19 cellular contexts compared by ENCODE assay signal in the genomic region with DNA sequence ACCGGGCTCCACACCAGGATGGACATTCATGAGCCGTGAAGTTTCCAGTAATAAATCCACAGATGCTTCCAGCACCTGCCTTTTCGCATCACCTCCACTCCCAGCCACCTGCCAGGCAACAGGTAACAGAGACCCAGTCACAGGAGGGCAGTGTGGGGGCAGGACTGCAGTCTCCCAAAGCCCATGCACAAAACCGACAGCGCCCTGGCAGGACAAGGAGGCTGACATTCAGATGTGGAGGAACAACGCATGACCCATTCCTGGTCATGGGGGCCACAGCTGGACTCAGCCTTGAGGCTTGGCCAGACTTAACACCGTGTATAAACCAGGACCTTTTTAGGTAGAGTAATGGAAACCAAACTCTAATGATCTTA. TPM values are rescaled to one million over a fixed set of nuclear protein-coding genes. Genes with fewer than 3 reads are reported as not detected.
A peak's percentile ranks its signal among the peaks of the same experiment; 100 is the strongest.
DNase-seq lines count a peak whose midpoint lies in the region; ATAC-seq and TF ChIP-seq lines count a peak whose summit lies in the region.
"Had no signal": no experiment of that assay in that cellular context is flagged by ENCODE, and none has a peak within 500 bp of the region (broad histone marks: within the 10 kb centered on the region; RNA-seq: fewer than 3 reads in every experiment).

No MANE protein-coding gene starts in this region.

- H3K27me3 Mint-ChIP-seq in type B pancreatic cell = peaks cover 13% of the 10 kb centered on the region

- no peaks in the 10 kb centered on the region for H3K9me3 Mint-ChIP-seq in type B pancreatic cell

- H3K36me3 ChIP-seq in right atrium auricular region = peaks cover 4% of the 10 kb centered on the region
- H3K36me3 ChIP-seq: MG63 had no signal

- no peaks in the 10 kb centered on the region for H3K9me3 ChIP-seq in right atrium auricular region
- H3K9me3 ChIP-seq: MG63, Peyer's patch had no signal

- no peak overlapping the region for H3K4me3 Mint-ChIP-seq in type B pancreatic cell
- H3K4me3 Mint-ChIP-seq: B cell, CD14-positive monocyte had no signal

- H3K36me3 Mint-ChIP-seq in type B pancreatic cell = no peaks in the 10 kb centered on the region

- no peaks in the 10 kb centered on the region for H3K4me1 ChIP-seq in right atrium auricular region
- H3K4me1 ChIP-seq: Peyer's patch had no signal

- no peak overlapping the region for H3K27ac ChIP-seq in right atrium auricular region
- H3K27ac ChIP-seq: Peyer's patch had no signal

- intact Hi-C loops in cardiac septum (cut with DNase I) = no loop called here

- TF ChIP-seq CTCF in right atrium auricular region (IDR thresholded peaks at IDR 0.05) (no peak), type B pancreatic cell (conservative IDR thresholded peaks at IDR 0.05) (no peak)

- H3K4me3 ChIP-seq in right atrium auricular region = no peak overlapping the region
- H3K4me3 ChIP-seq: MG63, Peyer's patch had no signal

- DNase-seq in NCI-H2107 treated with DMSO at 0.1 percent for 48 hours (lab: John Stamatoyannopoulos, UW; ENCODE audit: unreplicated experiment) = peak; percentile 70
- DNase-seq in NCI-H2107 (lab: John Stamatoyannopoulos, UW) = no peak
- peak; percentile 29 for DNase-seq in cardiac septum (ENCODE audit: low spot score)
- DNase-seq in right atrium auricular region (ENCODE audit: low spot score) = no peak
- peak; percentile 83 for DNase-seq in mesenteric fat pad (ENCODE audit: low spot score)
- DNase-seq in type B pancreatic cell (ENCODE audit: extremely low spot score, unreplicated experiment) = no peak
- no peak for DNase-seq in stimulated activated CD4-positive, alpha-beta T cell treated with anti-CD3 and anti-CD28 coated beads, Interleukin-15, amount 100 ng/mL, for 24 hours
- DNase-seq: Kasumi-1, MG63, NCI-H1048, NCI-H1436 treated with DMSO at 0.1 percent for 48 hours, NCI-H2029 treated with DMSO at 0.1 percent for 48 hours, NCI-H2227 treated with DMSO at 0.1 percent for 48 hours, NCI-H524 had no signal

- H3K4me1 Mint-ChIP-seq in type B pancreatic cell (ENCODE audit: unreplicated experiment) = peaks cover 6% of the 10 kb centered on the region

- H3K27me3 ChIP-seq in right atrium auricular region = peaks cover 0 to 2% of the 10 kb centered on the region in 2 donors
- H3K27me3 ChIP-seq: MG63 had no signal

- H3K27ac Mint-ChIP-seq in type B pancreatic cell = peak overlapping the region; percentile 34
- H3K27ac Mint-ChIP-seq: B cell, CD14-positive monocyte had no signal

- ATAC-seq in GM18868 (IDR thresholded peaks at IDR 0.05; ENCODE audit: unreplicated experiment) = no peak
- ATAC-seq: SK-N-SH treated with all-trans-retinoic acid at 6 μM for 48 hours had no signal

RNA-seq across cellular contexts. Expression of gene GFRA4, which starts 8.2 kb away (rescaled TPM):
- total RNA-seq in cardiac septum = not detected
- not detected for total RNA-seq in right atrium auricular region
- not detected for total RNA-seq in mesenteric fat pad
- not detected in 2 replicates for total RNA-seq in type B pancreatic cell (ENCODE audit: low replicate concordance)
- total RNA-seq: B cell, Peyer's patch had no signal

RNA-seq across cellular contexts. Expression of gene ADAM33, which starts 26.8 kb away (rescaled TPM):
- 3.0 TPM for total RNA-seq in cardiac septum
- 10 to 100 TPM in 1 of 2 donors, 1 to 10 TPM in 1; 9.7 to 13.8 TPM for total RNA-seq in right atrium auricular region
- 30.7 TPM for total RNA-seq in mesenteric fat pad
- 0.29 and 8.2 TPM in 2 replicates for total RNA-seq in type B pancreatic cell (ENCODE audit: low replicate concordance)
- total RNA-seq: B cell had no signal

RNA-seq across cellular contexts. Expression of gene SIGLEC1, which starts 57.4 kb away (rescaled TPM):
- total RNA-seq in cardiac septum = 2.4 TPM
- total RNA-seq in right atrium auricular region = 1 to 10 TPM; 3.2 to 3.9 TPM
- 45.1 TPM for total RNA-seq in mesenteric fat pad
- not detected in 2 replicates for total RNA-seq in type B pancreatic cell (ENCODE audit: low replicate concordance)

Comparison
In these comparisons a context has a peak if more than half of its experiments do, and no peak if none do; other contexts are left out.
1. DNase-seq: peak in NCI-H2107 treated with DMSO at 0.1 percent for 48 hours (single experiment), cardiac septum (single experiment) and mesenteric fat pad (single experiment); none in NCI-H2107 (single experiment), right atrium auricular region (single experiment), type B pancreatic cell (single experiment) and stimulated activated CD4-positive, alpha-beta T cell treated with anti-CD3 and anti-CD28 coated beads, Interleukin-15, amount 100 ng/mL, for 24 hours (single experiment).